In genomic region chr12:13211859-13212664, GRCh38 we compare ENCODE assay signal across 8 cellular contexts. TPM values are rescaled to one million over a fixed set of nuclear protein-coding genes. Genes with fewer than 3 reads are reported as not detected.
DNase-seq lines count a peak whose midpoint lies in the region; ATAC-seq and TF ChIP-seq lines count a peak whose summit lies in the region.

No MANE protein-coding gene starts in this region.

- H3K4me1 ChIP-seq in SJCRH30 (peaks cover 23% of the 10 kb centered on the region), prostate gland (replicated peaks) (no peaks in the 10 kb centered on the region), aorta (ENCODE audit: control insufficient read depth in 1 of 2, insufficient read depth in 2 of 2, low read length in 2 of 2) (no peaks in the 10 kb centered on the region)

- H3K4me3 ChIP-seq in SJCRH30 (no peak overlapping the region), prostate gland (no peak overlapping the region), aorta (ENCODE audit: low read length in 2 of 2) (no peak overlapping the region)

- H3K27ac ChIP-seq in SJCRH30 = no peak overlapping the region
- H3K27ac ChIP-seq in prostate gland = no peak overlapping the region
- H3K27ac ChIP-seq in aorta (ENCODE audit: low read depth in 1 of 2, low read length in 2 of 2) = no peak overlapping the region

- TF ChIP-seq POLR2A in prostate gland (IDR thresholded peaks at IDR 0.05) = no peak

- H3K36me3 ChIP-seq in SJCRH30 (no peaks in the 10 kb centered on the region), prostate gland (peaks cover 0 to 8% of the 10 kb centered on the region in 2 donors), aorta (ENCODE audit: control insufficient read depth in 1 of 2, insufficient read depth in 2 of 2, low read length in 1 of 2) (no peaks in the 10 kb centered on the region)

- intact Hi-C loops in prostate gland (cut with DNase I) = loop anchor here (1.0 to 10.0 kb wide), 3 partner anchors 113 to 427 kb away; partner anchors contain the start of gene APOLD1
- intact Hi-C loops in aorta (cut with DNase I) = loop anchor here (2.0 to 10.0 kb wide), 6 partner anchors 115 to 397 kb away; partner anchors contain the start of genes DDX47 (in 1 of the 2) and HEBP1 (in 1 of the 2)

- H3K27me3 ChIP-seq in SJCRH30 = no peaks in the 10 kb centered on the region
- H3K27me3 ChIP-seq in prostate gland (replicated peaks; ENCODE audit: insufficient read depth) = no peaks in the 10 kb centered on the region
- H3K27me3 ChIP-seq in aorta (ENCODE audit: control insufficient read depth in 1 of 2, insufficient read depth in 2 of 2, low read length in 1 of 2) = no peaks in the 10 kb centered on the region

- peak; percentile 43 to 80 (median 80) for TF ChIP-seq CTCF in prostate gland (IDR thresholded peaks at IDR 0.05)

- H3K9me3 ChIP-seq in SJCRH30 (replicated peaks) (no peaks in the 10 kb centered on the region), prostate gland (no peaks in the 10 kb centered on the region), aorta (ENCODE audit: control insufficient read depth, low read length) (no peaks in the 10 kb centered on the region)

- ATAC-seq in aorta (ENCODE audit: low FRiP score) (peak; percentile 58), GM21717 (IDR thresholded peaks at IDR 0.05; ENCODE audit: unreplicated experiment) (no peak)

- DNase-seq in ELR (ENCODE audit: low read depth) = peak; percentile 84
- DNase-seq in LoVo (ENCODE audit: low spot score) = peak; percentile 76
- peak; percentile 64 to 87 for DNase-seq in SJCRH30
- DNase-seq in activated effector memory CD4-positive, alpha-beta T cell treated with anti-CD3 and anti-CD28 coated beads, Interleukin-2, amount 50 U/mL, for 16 hours = peak; percentile 86
- peak; percentile 79 for DNase-seq in globus pallidus (ENCODE audit: low spot score)
- peak; percentile 58 for DNase-seq in prostate gland (ENCODE audit: low spot score)
- DNase-seq in aorta = peak in 1 of 2 donors; percentile 74

- 64% methylated on average over 8 of the region's 8 CpGs for WGBS in prostate gland
- 50 to 61% methylated on average over 8 of the region's 8 CpGs for WGBS in aorta, 2 donors

RNA-seq across cellular contexts. Expression of gene EMP1, which starts 15.5 kb away (rescaled TPM):
- total RNA-seq in SJCRH30 (2014; rRNA removed; shearing (Covaris generic)) = 3.4 and 7.5 TPM in 2 replicates
- total RNA-seq in prostate gland = 10 to 100 TPM; 38.9 to 71.6 TPM
- total RNA-seq in aorta = 100 to 1,000 TPM; 593 to 594 TPM
- polyA plus RNA-seq in aorta = 10 to 100 TPM; 32.6 to 39.4 TPM
